Comparison of ENCODE assay signal across 22 cellular contexts in genomic region chr2:67571785-67572718, GRCh38.
DNase-seq lines count a peak whose midpoint lies in the region; ATAC-seq, FAIRE-seq and TF ChIP-seq lines count a peak whose summit lies in the region.
"Had no signal": no experiment of that assay in that cellular context is flagged by ENCODE, and none has a peak within 500 bp of the region (broad histone marks: within the 10 kb centered on the region; RNA-seq: fewer than 3 reads in every experiment).

No MANE protein-coding gene starts in this region.

- no peaks in the 10 kb centered on the region for H3K36me3 ChIP-seq in osteoblast (ENCODE audit: insufficient read depth, low read length)
- no peaks in the 10 kb centered on the region for H3K36me3 ChIP-seq in CD8-positive, alpha-beta T cell (ENCODE audit: insufficient read depth, low read length)
- H3K36me3 ChIP-seq: prostate gland, WERI-Rb-1 had no signal

- no peak overlapping the region for H2AFZ ChIP-seq in osteoblast (ENCODE audit: low read length)

- H3K4me3 ChIP-seq in fibroblast of mammary gland (ENCODE audit: control insufficient read depth, low read depth, low read length) (no peak overlapping the region), osteoblast (ENCODE audit: insufficient read depth, low read length) (no peak overlapping the region)
- H3K4me3 ChIP-seq in CD8-positive, alpha-beta T cell (ENCODE audit: low read depth, low read length) = no peak overlapping the region
- H3K4me3 ChIP-seq: prostate gland had no signal

- H3K9me3 ChIP-seq in osteoblast (ENCODE audit: low read depth, low read length) = no peaks in the 10 kb centered on the region
- no peaks in the 10 kb centered on the region for H3K9me3 ChIP-seq in CD8-positive, alpha-beta T cell (ENCODE audit: low read length)
- H3K9me3 ChIP-seq: prostate gland had no signal

- H3K27me3 Mint-ChIP-seq in progenitor cell of endocrine pancreas = no peaks in the 10 kb centered on the region
- H3K27me3 Mint-ChIP-seq in CD8-positive, alpha-beta T cell (ENCODE audit: low read depth) = no peaks in the 10 kb centered on the region
- H3K27me3 Mint-ChIP-seq: CD4-positive, CD25-positive, alpha-beta regulatory T cell had no signal

- H3K36me3 Mint-ChIP-seq in progenitor cell of endocrine pancreas (ENCODE audit: insufficient read depth) = no peaks in the 10 kb centered on the region
- H3K36me3 Mint-ChIP-seq in CD8-positive, alpha-beta T cell = no peaks in the 10 kb centered on the region
- H3K36me3 Mint-ChIP-seq: CD4-positive, CD25-positive, alpha-beta regulatory T cell; naive B cell had no signal

- DNase-seq in EH (ENCODE audit: low read depth) (peak; percentile 71), RCC 7860 (ENCODE audit: low spot score) (peak; percentile 94), fibroblast of mammary gland (ENCODE audit: low read depth) (peak; percentile 85), osteoblast (ENCODE audit: insufficient read length, low spot score, missing footprints) (no peak), progenitor cell of endocrine pancreas (ENCODE audit: low spot score, unreplicated experiment) (no peak), NCI-H2196 treated with DMSO at 0.1 percent for 48 hours (lab: John Stamatoyannopoulos, UW; ENCODE audit: unreplicated experiment) (no peak), T-helper 9 cell (no peak)
- no peak for DNase-seq in CD8-positive, alpha-beta T cell
- DNase-seq: activated gamma-delta T cell treated with Interleukin-2 at 50 U/mL for 16 hours; CD4-positive, CD25-positive, alpha-beta regulatory T cell; Kasumi-1; naive B cell; NCI-H187 treated with DMSO at 0.1 percent for 48 hours; NCI-H524; OCI-M1; stimulated activated CD4-positive, alpha-beta T cell treated with anti-CD3 and anti-CD28 coated beads, Interleukin-15, amount 100 ng/mL, for 24 hours; substantia nigra; WERI-Rb-1 had no signal

- TF ChIP-seq CTCF in fibroblast of mammary gland (conservative IDR thresholded peaks at IDR 0.05; ENCODE audit: control insufficient read depth, insufficient read depth, low read depth, low read length) (no peak), osteoblast (IDR thresholded peaks at IDR 0.05; ENCODE audit: extremely low read depth, low read depth, low read length) (no peak), progenitor cell of endocrine pancreas (IDR thresholded peaks at IDR 0.05; ENCODE audit: unreplicated experiment) (no peak)
- TF ChIP-seq CTCF in CD8-positive, alpha-beta T cell (IDR thresholded peaks at IDR 0.05) = no peak

- H3K27ac Mint-ChIP-seq in progenitor cell of endocrine pancreas = no peak overlapping the region
- no peak overlapping the region for H3K27ac Mint-ChIP-seq in CD8-positive, alpha-beta T cell
- H3K27ac Mint-ChIP-seq: CD4-positive, CD25-positive, alpha-beta regulatory T cell had no signal

- H3K27ac ChIP-seq in osteoblast (ENCODE audit: low read depth, low read length) = peak overlapping the region; percentile 63
- no peak overlapping the region for H3K27ac ChIP-seq in CD8-positive, alpha-beta T cell (ENCODE audit: low read depth, low read length)
- H3K27ac ChIP-seq: WERI-Rb-1 had no signal

- H3K4me3 Mint-ChIP-seq in progenitor cell of endocrine pancreas (ENCODE audit: low read depth) = no peak overlapping the region
- H3K4me3 Mint-ChIP-seq in CD8-positive, alpha-beta T cell = no peak overlapping the region
- H3K4me3 Mint-ChIP-seq: CD4-positive, CD25-positive, alpha-beta regulatory T cell; naive B cell had no signal

- peak; percentile 97 for FAIRE-seq in RCC 7860 (lab: Jason Lieb, UNC)
- FAIRE-seq: frontal cortex, GM12892 had no signal

- CTCF ChIA-PET in CD8-positive, alpha-beta T cell (lab: Charles Lee) = no interaction called here

- intact Hi-C loops in CD8-positive, alpha-beta T cell (cut with DNase I, micrococcal nuclease) = no loop called here

- POLR2A ChIA-PET in CD8-positive, alpha-beta T cell (lab: Charles Lee) = no interaction called here

- H3K4me2 ChIP-seq in osteoblast (ENCODE audit: insufficient read depth, low read length) = no peak overlapping the region

- H3K4me1 Mint-ChIP-seq in progenitor cell of endocrine pancreas (ENCODE audit: low read depth) = peaks cover 2% of the 10 kb centered on the region
- no peaks in the 10 kb centered on the region for H3K4me1 Mint-ChIP-seq in CD8-positive, alpha-beta T cell (ENCODE audit: low read depth)
- H3K4me1 Mint-ChIP-seq: CD4-positive, CD25-positive, alpha-beta regulatory T cell; naive B cell had no signal

- H3K4me1 ChIP-seq in osteoblast (ENCODE audit: insufficient read depth, low read length) = peaks cover 26% of the 10 kb centered on the region
- no peaks in the 10 kb centered on the region for H3K4me1 ChIP-seq in CD8-positive, alpha-beta T cell (ENCODE audit: insufficient read depth, low read length)
- H3K4me1 ChIP-seq: prostate gland had no signal

- H3K79me2 ChIP-seq in osteoblast (ENCODE audit: insufficient read depth, low read length) = no peaks in the 10 kb centered on the region

- H4K20me1 ChIP-seq in osteoblast (ENCODE audit: insufficient read depth, low read length) = no peaks in the 10 kb centered on the region

- H3K9me3 Mint-ChIP-seq in progenitor cell of endocrine pancreas (ENCODE audit: low read depth) = peaks cover 3% of the 10 kb centered on the region
- no peaks in the 10 kb centered on the region for H3K9me3 Mint-ChIP-seq in CD8-positive, alpha-beta T cell

- H3K27me3 ChIP-seq in osteoblast (ENCODE audit: insufficient read depth, low read length) = no peaks in the 10 kb centered on the region
- no peaks in the 10 kb centered on the region for H3K27me3 ChIP-seq in CD8-positive, alpha-beta T cell (ENCODE audit: insufficient read depth, low read length)

- no peak for ATAC-seq in CD8-positive, alpha-beta T cell
- ATAC-seq: SK-N-SH treated with all-trans-retinoic acid at 6 μM for 48 hours had no signal

Comparison
In these comparisons a context has a peak if more than half of its experiments do, and no peak if none do; other contexts are left out.
1. DNase-seq: peak in EH (single experiment), RCC 7860 (single experiment) and fibroblast of mammary gland (single experiment); none in osteoblast (single experiment), progenitor cell of endocrine pancreas (single experiment), NCI-H2196 treated with DMSO at 0.1 percent for 48 hours (single experiment), T-helper 9 cell (single experiment) and CD8-positive, alpha-beta T cell (0 of 7).